23 cellular contexts compared by ENCODE assay signal in the genomic region with DNA sequence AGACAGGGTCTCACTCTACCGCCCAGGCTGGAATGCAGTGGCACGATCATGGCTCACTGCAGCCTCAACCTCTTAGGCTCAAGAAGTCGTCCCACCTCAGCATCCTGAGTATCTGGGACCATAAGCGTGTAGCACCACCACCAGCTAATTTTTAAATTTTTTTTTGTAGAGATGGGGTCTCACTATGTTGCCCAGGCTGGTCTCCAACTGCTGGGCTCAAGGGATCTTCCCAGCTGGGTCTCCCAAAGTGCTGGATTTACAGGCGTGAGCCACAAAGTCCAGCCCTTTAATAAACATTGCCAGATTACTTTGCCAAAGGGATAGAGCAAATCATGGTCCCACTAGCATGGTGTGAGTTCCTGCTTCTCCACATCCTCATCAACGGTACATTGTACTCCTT.
"Had no signal": no experiment of that assay in that cellular context is flagged by ENCODE, and none has a peak within 500 bp of the region (broad histone marks: within the 10 kb centered on the region; RNA-seq: fewer than 3 reads in every experiment).

No MANE protein-coding gene starts in this region.

- DNase-seq: Karpas-422, KG1, MM.1S, NCI-H1092 treated with DMSO at 0.1 percent for 48 hours, NCI-H1436, NCI-H187, NCI-H2029, NCI-H2081 treated with DMSO at 0.1 percent for 48 hours, NCI-H2171, NCI-H226, NCI-H446, NCI-H510A, NCI-H524 treated with DMSO at 0.1 percent for 48 hours, NCI-H69, NCI-H774, PC-3, SHP77, SK-N-SH, SW 1271 had no signal

- ATAC-seq: Panc1, PC-3 had no signal

- H3K4me2 ChIP-seq: SK-N-SH had no signal

- H3K9me3 ChIP-seq: SK-N-SH had no signal

- FAIRE-seq: HTR-8/SVneo had no signal

- H3K9ac ChIP-seq: SK-N-SH had no signal

- H3K27ac ChIP-seq: HL-60, RWPE1 had no signal
